Comparison of ENCODE assay signal across 11 cellular contexts in genomic region chr3:126314305-126315082, GRCh38. TPM values are rescaled to one million over a fixed set of nuclear protein-coding genes. Genes with fewer than 3 reads are reported as not detected.
DNase-seq lines count a peak whose midpoint lies in the region; ATAC-seq, FAIRE-seq and TF ChIP-seq lines count a peak whose summit lies in the region.
"Had no signal": no experiment of that assay in that cellular context is flagged by ENCODE, and none has a peak within 500 bp of the region (broad histone marks: within the 10 kb centered on the region; RNA-seq: fewer than 3 reads in every experiment).

No MANE protein-coding gene starts in this region.

- no peaks in the 10 kb centered on the region for H3K27me3 ChIP-seq in esophagus muscularis mucosa
- H3K27me3 ChIP-seq in HepG2 (ENCODE audit: control insufficient read depth in 1 of 2, insufficient read depth in 2 of 2, low read length in 2 of 2) = peaks cover 0 to 6% of the 10 kb centered on the region in 2 experiments; a peak in 1 of 5 replicates
- no peaks in the 10 kb centered on the region for H3K27me3 ChIP-seq in spleen (replicated peaks in 1 of 7)
- H3K27me3 ChIP-seq: BLaER1 treated with 17β-estradiol and CSF1 and Interleukin-3, amounts not matched to agents 10 nM and 100 nM had no signal

- H3K36me3 ChIP-seq in esophagus muscularis mucosa = no peaks in the 10 kb centered on the region
- no peaks in the 10 kb centered on the region for H3K36me3 ChIP-seq in HepG2 (replicated peaks in 1 of 2; ENCODE audit: control insufficient read depth in 1 of 2, insufficient read depth in 2 of 2, low read length in 2 of 2)
- no peaks in the 10 kb centered on the region for H3K36me3 ChIP-seq in spleen
- H3K36me3 ChIP-seq: BLaER1 treated with 17β-estradiol and CSF1 and Interleukin-3, amounts not matched to agents 10 nM and 100 nM had no signal

- no peak overlapping the region for H3K27ac ChIP-seq in esophagus muscularis mucosa (replicated peaks in 1 of 4)
- no peak overlapping the region for H3K27ac ChIP-seq in HepG2 (ENCODE audit: extremely low read length, insufficient read depth, low read length)
- H3K27ac ChIP-seq in spleen = no peak overlapping the region
- H3K27ac ChIP-seq: BLaER1 treated with 17β-estradiol and CSF1 and Interleukin-3, amounts not matched to agents 10 nM and 100 nM had no signal

- H3K9ac ChIP-seq in HepG2 (ENCODE audit: insufficient read depth, low read depth, low read length) = no peak overlapping the region
- H3K9ac ChIP-seq: BLaER1 treated with 17β-estradiol and CSF1 and Interleukin-3, amounts not matched to agents 10 nM and 100 nM had no signal

- CTCF ChIA-PET in HepG2 (lab: Yijun Ruan, JAX; ENCODE audit: low intra/inter-chr PET ratio, low total read pairs) = no interaction called here

- H3K4me2 ChIP-seq in HepG2 (ENCODE audit: low read depth, low read length) = no peak overlapping the region
- H3K4me2 ChIP-seq: BLaER1 treated with 17β-estradiol and CSF1 and Interleukin-3, amounts not matched to agents 10 nM and 100 nM had no signal

- peak; percentile 44; the same call in 2 of the 3 replicates for ATAC-seq in HepG2
- no peak for ATAC-seq in HG03469 (IDR thresholded peaks at IDR 0.05; ENCODE audit: unreplicated experiment)

- H3K9me3 ChIP-seq in esophagus muscularis mucosa = peaks cover 0 to 7% (median 3%) of the 10 kb centered on the region in 4 donors
- H3K9me3 ChIP-seq in HepG2 (ENCODE audit: low read length) = no peaks in the 10 kb centered on the region
- H3K9me3 ChIP-seq in spleen = peaks cover 0 to 7% (median 0%) of the 10 kb centered on the region in 8 donors

- TF ChIP-seq POLR2A in esophagus muscularis mucosa (IDR thresholded peaks at IDR 0.05; ENCODE audit: low read depth) (no peak), HepG2 (IDR thresholded peaks at IDR 0.05; ENCODE audit: insufficient read depth in 1 of 2, low read depth in 2 of 2, low read length in 2 of 2) (no peak), spleen (IDR thresholded peaks at IDR 0.05) (no peak)

- TF ChIP-seq EP300 in esophagus muscularis mucosa (IDR thresholded peaks at IDR 0.05) (no peak), HepG2 (IDR thresholded peaks at IDR 0.05; ENCODE audit: low read depth in 2 of 2, low read length in 2 of 2) (no peak), HepG2 (CRISPR knock-in tag; IDR thresholded peaks at IDR 0.05; ENCODE audit: borderline replicate concordance) (no peak)

- H2AFZ ChIP-seq in HepG2 (ENCODE audit: low read length) = no peak overlapping the region

- TF ChIP-seq RAD21 in HepG2 (CRISPR knock-in tag; IDR thresholded peaks at IDR 0.05) = no peak

- H3K4me1 ChIP-seq in esophagus muscularis mucosa = no peaks in the 10 kb centered on the region
- H3K4me1 ChIP-seq in HepG2 (ENCODE audit: insufficient read depth, low read length) = no peaks in the 10 kb centered on the region
- H3K4me1 ChIP-seq in spleen = no peaks in the 10 kb centered on the region
- H3K4me1 ChIP-seq: BLaER1 treated with 17β-estradiol and CSF1 and Interleukin-3, amounts not matched to agents 10 nM and 100 nM had no signal

- WGBS in esophagus muscularis mucosa = 72% methylated on average over 7 of the region's 8 CpGs
- 50% methylated on average over 2 of the region's 8 CpGs for WGBS in HepG2 (ENCODE audit: low lambda C conversion rate)
- 63 to 72% (median 68%) methylated on average over 8 of the region's 8 CpGs for whole genome bisulfite sequencing in spleen, 5 donors

- POLR2A ChIA-PET in HepG2 (lab: Yijun Ruan, JAX) = no interaction called here

- no peaks in the 10 kb centered on the region for H3K79me2 ChIP-seq in HepG2 (ENCODE audit: insufficient read depth, low read length)

- no TSS peak for BruUV-seq in HepG2 (replicated peaks; lab: Mats Ljungman, UMichigan)

- H3K4me3 ChIP-seq in LNCaP clone FGC (ENCODE audit: low read depth, low read length) (no peak overlapping the region), esophagus muscularis mucosa (no peak overlapping the region), HepG2 (replicated peaks in 1 of 3; ENCODE audit: insufficient read depth in 1 of 3, low read depth in 2 of 3, low read length in 3 of 3) (no peak overlapping the region), spleen (no peak overlapping the region)
- H3K4me3 ChIP-seq: BLaER1 treated with 17β-estradiol and CSF1 and Interleukin-3, amounts not matched to agents 10 nM and 100 nM had no signal

- in situ Hi-C loops in HepG2 (cut with HindIII; ENCODE audit: extremely low pct_ligation_motif_present, low pct_unique_long_range_greater_than_20kb) = no loop called here

- DNase-seq in LNCaP clone FGC (ENCODE audit: low read depth) (no peak), esophagus muscularis mucosa (ENCODE audit: extremely low spot score) (peak; percentile 47), HepG2 (ENCODE audit: low spot score) (no peak), spleen (peak; percentile 51), DMS79 treated with DMSO at 0.1 percent for 48 hours (lab: John Stamatoyannopoulos, UW) (no peak)
- no peak for DNase-seq in stimulated activated CD4-positive, alpha-beta T cell treated with anti-CD3 and anti-CD28 coated beads, Interleukin-15, amount 100 ng/mL, for 24 hours
- DNase-seq: EL, NCI-H1436 had no signal

- intact Hi-C loops in esophagus muscularis mucosa (cut with DNase I) (no loop called here), HepG2 (cut with micrococcal nuclease; ENCODE audit: unreplicated experiment) (no loop called here), spleen (cut with DNase I; ENCODE audit: low total_unique reads) (no loop called here)

- TF ChIP-seq CTCF in LNCaP clone FGC (IDR thresholded peaks at IDR 0.05; ENCODE audit: control insufficient read depth, extremely low read depth, insufficient read depth) = 0 out of 2 replicates have a peak, but pooled peaks have one; percentile 7
- no peak for TF ChIP-seq CTCF in esophagus muscularis mucosa (IDR thresholded peaks at IDR 0.05)
- TF ChIP-seq CTCF in HepG2 (CRISPR knock-in tag; IDR thresholded peaks at IDR 0.05) = no peak
- TF ChIP-seq CTCF in spleen (IDR thresholded peaks at IDR 0.05 in 8 of 11, conservative IDR thresholded peaks at IDR 0.05 in 3 of 11) = no peak

- no peak for FAIRE-seq in HepG2 (lab: Jason Lieb, UNC)

- no peaks in the 10 kb centered on the region for H4K20me1 ChIP-seq in HepG2 (ENCODE audit: insufficient read depth, low read length)
- H4K20me1 ChIP-seq: BLaER1 treated with 17β-estradiol and CSF1 and Interleukin-3, amounts not matched to agents 10 nM and 100 nM had no signal

TF ChIP-seq in HepG2, 621 proteins besides CTCF, POLR2A, EP300 and RAD21:
- TF ChIP-seq ZFP36L1 (CRISPR knock-in tag; IDR thresholded peaks at IDR 0.05) = no peak
- no peak for TF ChIP-seq ZNF501 (CRISPR knock-in tag; IDR thresholded peaks at IDR 0.05)
- TF ChIP-seq ZFP36L2 (CRISPR knock-in tag; IDR thresholded peaks at IDR 0.05) = no peak
- no peak for TF ChIP-seq ZNF879 (CRISPR knock-in tag; IDR thresholded peaks at IDR 0.05)
TF ChIP-seq in HepG2: peak in this region for 0.

RNA-seq across cellular contexts. Expression of gene KLF15, which starts 42.7 kb away (rescaled TPM):
- total RNA-seq in esophagus muscularis mucosa (100 to 1,000 TPM in 2 of 4 donors, 10 to 100 TPM in 2; 84.3 to 208 (median 93.6) TPM), HepG2 (2016; rRNA removed; fragmentation: Illumina TruSeq; extraction: Trizol) (5.4 and 7.8 TPM in 2 replicates), spleen (1 to 10 TPM in 6 of 7 donors, under 1 TPM in 1; 0.57 to 9.5 (median 4.8) TPM)
- 1.1 and 1.4 TPM in 2 replicates for total RNA-seq in HepG2 (2016; cell fraction: cytosol; rRNA removed; fragmentation: Illumina TruSeq; extraction: Trizol; ENCODE audit: low read depth)
- total RNA-seq in HepG2 (2016; cell fraction: insoluble cytoplasmic fraction; rRNA removed; fragmentation: Illumina TruSeq; extraction: Trizol) = 5.0 and 8.2 TPM in 2 replicates
- 3.1 and 3.8 TPM in 2 replicates for total RNA-seq in HepG2 (2016; cell fraction: membrane; rRNA removed; fragmentation: Illumina TruSeq; extraction: Trizol)
- 6.2 and 8.6 TPM in 2 replicates for total RNA-seq in HepG2 (2016; cell fraction: nucleus; rRNA removed; fragmentation: Illumina TruSeq; extraction: Trizol)
- polyA plus RNA-seq in HepG2 (2011; rRNA removed) (5.3 and 7.1 TPM in 2 replicates), spleen (1 to 10 TPM in 2 of 3 donors, under 1 TPM in 1; 0.63 to 3.1 (median 2.4) TPM)
- 3.5 and 8.6 TPM in 2 replicates for polyA plus RNA-seq in HepG2 (2011; cell fraction: cytosol; rRNA removed)
- polyA plus RNA-seq in HepG2 (2011; cell fraction: nucleus; rRNA removed) = 10.1 and 15.9 TPM in 2 replicates
- 3.1 and 3.5 TPM in 2 replicates for polyA plus RNA-seq in HepG2 (2012)
- 0.46 and 0.59 TPM in 2 replicates for polyA plus RNA-seq in HepG2 (2016; cell fraction: cytosol; fragmentation: Illumina TruSeq; extraction: Trizol; ENCODE audit: low read depth)
- 5.6 and 7.2 TPM in 2 replicates for polyA plus RNA-seq in HepG2 (2016; cell fraction: insoluble cytoplasmic fraction; fragmentation: Illumina TruSeq; extraction: Trizol; ENCODE audit: low read depth)
- 1.9 and 2.3 TPM in 2 replicates for polyA plus RNA-seq in HepG2 (2016; cell fraction: membrane; fragmentation: Illumina TruSeq; extraction: Trizol; ENCODE audit: low read depth)
- 11.1 and 14.2 TPM in 2 replicates for polyA plus RNA-seq in HepG2 (2016; cell fraction: nucleus; fragmentation: Illumina TruSeq; extraction: Trizol; ENCODE audit: insufficient read depth, low read depth)
- 0.09 and 16.6 TPM in 2 replicates for polyA minus RNA-seq in HepG2 (2011; rRNA and poly(A)+ RNA removed; ENCODE audit: low replicate concordance)
- 3.5 and 3.9 TPM in 2 replicates for polyA minus RNA-seq in HepG2 (2011; cell fraction: cytosol; rRNA and poly(A)+ RNA removed)
- 9.2 and 10.2 TPM in 2 replicates for polyA minus RNA-seq in HepG2 (2011; cell fraction: nucleus; rRNA and poly(A)+ RNA removed)
- polyA plus RNA-seq: IgD-negative memory B cell had no signal

Comparison
In these comparisons a context has a peak if more than half of its experiments do, and no peak if none do; other contexts are left out.
1. DNase-seq: peak in esophagus muscularis mucosa (single experiment) and spleen (single experiment); none in LNCaP clone FGC (single experiment), HepG2 (single experiment), stimulated activated CD4-positive, alpha-beta T cell treated with anti-CD3 and anti-CD28 coated beads, Interleukin-15, amount 100 ng/mL, for 24 hours (single experiment) and DMS79 treated with DMSO at 0.1 percent for 48 hours (single experiment).
2. RNA of gene KLF15, which starts 42.7 kb away (total RNA-seq): 84.3 to 208 TPM in esophagus muscularis mucosa; 1.1 to 8.6 TPM in HepG2 and 0.57 to 9.5 TPM in spleen; every median in the first group is over 4 times any median in the second.